Comparison of ENCODE assay signal across 11 cellular contexts in genomic region chr9:2260401-2261306, GRCh38.
A peak's percentile ranks its signal among the peaks of the same experiment; 100 is the strongest.
DNase-seq lines count a peak whose midpoint lies in the region; ATAC-seq and TF ChIP-seq lines count a peak whose summit lies in the region.
"Had no signal": no experiment of that assay in that cellular context is flagged by ENCODE, and none has a peak within 500 bp of the region (broad histone marks: within the 10 kb centered on the region; RNA-seq: fewer than 3 reads in every experiment).

No MANE protein-coding gene starts in this region.

- H3K9me3 ChIP-seq in A673 (ENCODE audit: low read depth, low read length, poor library complexity, severe bottlenecking) = no peaks in the 10 kb centered on the region

- H3K4me1 ChIP-seq in A673 (ENCODE audit: insufficient read depth, low read length, poor library complexity, severe bottlenecking) = peaks cover 11% of the 10 kb centered on the region

- no peaks in the 10 kb centered on the region for H3K27me3 ChIP-seq in A673 (replicated peaks; ENCODE audit: insufficient read depth, low read depth, low read length, poor library complexity)

- ATAC-seq in GM21390 (IDR thresholded peaks at IDR 0.05; ENCODE audit: unreplicated experiment) = no peak
- ATAC-seq in HG02623 (IDR thresholded peaks at IDR 0.05; ENCODE audit: unreplicated experiment) = no peak
- ATAC-seq: naive thymus-derived CD8-positive, alpha-beta T cell had no signal

- BruUV-seq in A673 (replicated peaks; lab: Mats Ljungman, UMichigan) = no TSS peak

- no peak overlapping the region for H3K4me3 ChIP-seq in A673 (ENCODE audit: low read depth, low read length, poor library complexity, severe bottlenecking)

- H3K27ac ChIP-seq in A673 (ENCODE audit: low read depth, low read length, poor library complexity, severe bottlenecking) = no peak overlapping the region

- CTCF ChIA-PET in A673 (lab: Charles Lee) = no interaction called here

- no peak for TF ChIP-seq CTCF in A673 (conservative IDR thresholded peaks at IDR 0.05; ENCODE audit: low read depth, low read length)

- POLR2A ChIA-PET in A673 (lab: Charles Lee; ENCODE audit: low non-redundant PET) = no interaction called here

- peak; percentile 58 for DNase-seq in A673 (ENCODE audit: low spot score)
- peak; percentile 13 for DNase-seq in H4 (ENCODE audit: low spot score)
- peak; percentile 51 for DNase-seq in RKO (ENCODE audit: low spot score)
- DNase-seq in glomerular visceral epithelial cell (ENCODE audit: extremely low spot score) = peak; percentile 45
- DNase-seq in COLO668 (lab: John Stamatoyannopoulos, UW; ENCODE audit: unreplicated experiment) = no peak
- DNase-seq in stimulated activated CD4-positive, alpha-beta T cell treated with anti-CD3 and anti-CD28 coated beads, Interleukin-1b, Interleukin-23, amount 100 ng/mL, for 48 hours = no peak
- DNase-seq: DMS 273 treated with DMSO at 0.1 percent for 48 hours; naive thymus-derived CD8-positive, alpha-beta T cell; NCI-H187 treated with DMSO at 0.1 percent for 48 hours had no signal

- H3K36me3 ChIP-seq in A673 (ENCODE audit: insufficient read depth, low read length, poor library complexity, severe bottlenecking) = no peaks in the 10 kb centered on the region

- intact Hi-C loops in A673 (cut with micrococcal nuclease; ENCODE audit: unreplicated experiment) = loop anchor here (10.0 kb wide), 1 partner anchor 64 kb away; no protein-coding TSS in a partner anchor

Comparison
In these comparisons a context has a peak if more than half of its experiments do, and no peak if none do; other contexts are left out.
1. DNase-seq: peak in A673 (single experiment), H4 (single experiment), RKO (single experiment) and glomerular visceral epithelial cell (single experiment); none in COLO668 (single experiment) and stimulated activated CD4-positive, alpha-beta T cell treated with anti-CD3 and anti-CD28 coated beads, Interleukin-1b, Interleukin-23, amount 100 ng/mL, for 48 hours (single experiment).